Comparison of ENCODE assay signal across 22 cellular contexts in the genomic region with DNA sequence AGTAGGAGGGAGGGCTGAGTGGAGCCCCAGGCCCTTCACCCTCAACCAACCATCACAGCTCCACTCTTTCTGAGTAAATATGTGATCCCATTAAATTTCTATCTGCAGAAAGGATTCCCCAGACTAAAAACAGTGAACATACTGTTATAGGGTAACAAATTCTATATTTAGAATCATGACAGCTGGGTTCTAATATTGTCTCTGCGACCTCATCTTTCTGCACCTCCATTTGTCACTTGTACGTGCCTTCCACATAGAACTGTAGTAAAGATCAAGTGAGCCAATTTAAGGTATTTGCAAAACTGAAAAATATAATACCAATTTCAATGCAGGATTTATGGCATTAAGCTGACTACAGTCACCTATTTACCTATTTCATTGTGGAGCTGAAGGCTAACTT.
"Had no signal": no experiment of that assay in that cellular context is flagged by ENCODE, and none has a peak within 500 bp of the region (broad histone marks: within the 10 kb centered on the region; RNA-seq: fewer than 3 reads in every experiment).

No MANE protein-coding gene starts in this region.

- H3K36me3 ChIP-seq: esophagus muscularis mucosa, gastrocnemius medialis, left ventricle myocardium inferior, right lobe of liver, tibial nerve, upper lobe of right lung, vagina had no signal

- H3K27me3 ChIP-seq: esophagus muscularis mucosa, gastrocnemius medialis, hepatocyte, right lobe of liver, testis, tibial nerve, upper lobe of right lung, vagina had no signal

- H3K9me3 ChIP-seq: esophagus muscularis mucosa, gastrocnemius medialis, right lobe of liver, testis, tibial nerve, upper lobe of right lung, vagina had no signal

- H3K4me3 ChIP-seq: esophagus muscularis mucosa, gastrocnemius medialis, hepatocyte, left ventricle myocardium inferior, right lobe of liver, skin epidermis, testis, tibial nerve, upper lobe of right lung, vagina had no signal

- H3K4me1 ChIP-seq: right lobe of liver, testis, tibial nerve, upper lobe of right lung, vagina had no signal

- ATAC-seq: left cardiac atrium; naive thymus-derived CD8-positive, alpha-beta T cell; right lobe of liver; stimulated activated naive B cell treated with anti-CD40 and anti-IgM and Interleukin-4, amounts not matched to agents 10 μg/mL and 1 μg/mL and 100 μg/mL, for 72 hours; stimulated activated naive CD8-positive, alpha-beta T cell treated with anti-CD3 and anti-CD28 coated beads, Interleukin-15, amount 100 ng/mL, for 72 hours; upper lobe of right lung had no signal

- DNase-seq: effector memory CD4-positive, alpha-beta T cell; gastrocnemius medialis; kidney; left cardiac atrium; left ventricle myocardium inferior; mesendoderm; naive thymus-derived CD8-positive, alpha-beta T cell; posterior cingulate gyrus; right lobe of liver; stimulated activated CD4-positive, alpha-beta T cell treated with anti-CD3 and anti-CD28 coated beads, Interleukin-2, amount 100 ng/mL, for 24 hours; stimulated activated CD4-positive, alpha-beta T cell treated with anti-CD3 and anti-CD28 coated beads, Interleukin-4, amount 100 ng/mL, for 4 hours; stimulated activated naive B cell treated with anti-CD40 and anti-IgM and Interleukin-4, amounts not matched to agents 10 μg/mL and 1 μg/mL and 100 μg/mL, for 72 hours; stimulated activated naive CD8-positive, alpha-beta T cell treated with anti-CD3 and anti-CD28 coated beads, Interleukin-15, amount 100 ng/mL, for 72 hours; testis; upper lobe of right lung had no signal

- H3K27ac ChIP-seq: epithelial cell of prostate, esophagus muscularis mucosa, gastrocnemius medialis, hepatocyte, left ventricle myocardium inferior, right lobe of liver, skin epidermis, testis, tibial nerve, upper lobe of right lung, vagina had no signal

- FAIRE-seq: endometrium, kidney had no signal
